11 cellular contexts compared by ENCODE assay signal in genomic region chr6:157879034-157879872, GRCh38. TPM values are rescaled to one million over a fixed set of nuclear protein-coding genes. Genes with fewer than 3 reads are reported as not detected.
A peak's percentile ranks its signal among the peaks of the same experiment; 100 is the strongest.
DNase-seq lines count a peak whose midpoint lies in the region; ATAC-seq and TF ChIP-seq lines count a peak whose summit lies in the region.
"Had no signal": no experiment of that assay in that cellular context is flagged by ENCODE, and none has a peak within 500 bp of the region (broad histone marks: within the 10 kb centered on the region; RNA-seq: fewer than 3 reads in every experiment).

No MANE protein-coding gene starts in this region.

- H3K79me2 ChIP-seq in osteoblast (ENCODE audit: insufficient read depth, low read length): peaks cover 69% of the 10 kb centered on the region

- intact Hi-C loops in cardiac septum (cut with DNase I): no loop called here

- H3K36me3 Mint-ChIP-seq in T-helper 17 cell (ENCODE audit: low read depth): peaks cover 19% of the 10 kb centered on the region

- CTCF ChIA-PET in GM10248 (lab: Yijun Ruan, JAX): interaction anchor here (0.8 to 3.6 kb wide), 5 partner anchors 12 to 123 kb away, joined by 3 to 19 read pairs (median 6); no protein-coding TSS in a partner anchor

- ATAC-seq in GM19372 (IDR thresholded peaks at IDR 0.05; ENCODE audit: low read depth, unreplicated experiment) (peak; percentile 77), HG02943 (IDR thresholded peaks at IDR 0.05; ENCODE audit: low read depth, unreplicated experiment) (peak; percentile 71), T-helper 17 cell (no peak)
- ATAC-seq: left lobe of liver had no signal

- H3K36me3 ChIP-seq in osteoblast (ENCODE audit: insufficient read depth, low read length): peaks cover 63% of the 10 kb centered on the region

- peaks cover 32% of the 10 kb centered on the region for H3K4me1 Mint-ChIP-seq in T-helper 17 cell

- H3K27ac Mint-ChIP-seq in T-helper 17 cell: peak overlapping the region; percentile 65

- POLR2A ChIA-PET in GM10248 (lab: Yijun Ruan, JAX): interaction anchor here (0.5 kb wide), 1 partner anchor 691 kb away, joined by 3 read pairs; no protein-coding TSS in a partner anchor

- H2AFZ ChIP-seq in osteoblast (ENCODE audit: low read length): no peak overlapping the region

- peaks cover 15% of the 10 kb centered on the region for H4K20me1 ChIP-seq in osteoblast (ENCODE audit: insufficient read depth, low read length)

- no peak overlapping the region for H3K4me3 Mint-ChIP-seq in T-helper 17 cell

- H3K9me3 ChIP-seq in T-helper 17 cell (ENCODE audit: control insufficient read depth, low read length, poor library complexity, severe bottlenecking): no peaks in the 10 kb centered on the region
- H3K9me3 ChIP-seq in osteoblast (ENCODE audit: low read depth, low read length): no peaks in the 10 kb centered on the region

- TF ChIP-seq CTCF in GM10248 (IDR thresholded peaks at IDR 0.05; ENCODE audit: control extremely low read depth, extremely low read depth, low read depth, missing control alignments) (no peak), osteoblast (IDR thresholded peaks at IDR 0.05; ENCODE audit: extremely low read depth, low read depth, low read length) (no peak)

- H3K4me1 ChIP-seq in osteoblast (ENCODE audit: insufficient read depth, low read length): no peaks in the 10 kb centered on the region

- H3K4me2 ChIP-seq in osteoblast (ENCODE audit: insufficient read depth, low read length): no peak overlapping the region

- DNase-seq in GM10248 (ENCODE audit: extremely low spot score): peak; percentile 35
- DNase-seq in T-helper 17 cell: no peak
- DNase-seq in EL: no peak
- DNase-seq in amygdala (lab: John Stamatoyannopoulos, UW): no peak
- DNase-seq in osteoblast (ENCODE audit: insufficient read length, low spot score, missing footprints): no peak
- no peak for DNase-seq in cardiac septum (ENCODE audit: low spot score)
- DNase-seq: activated CD8-positive, alpha-beta memory T cell treated with anti-CD3 and anti-CD28 coated beads, Interleukin-2, amount 50 U/mL, for 4 hours had no signal

- no peaks in the 10 kb centered on the region for H3K27me3 ChIP-seq in osteoblast (ENCODE audit: insufficient read depth, low read length)

- H3K27me3 Mint-ChIP-seq in T-helper 17 cell: no peaks in the 10 kb centered on the region

- H3K27ac ChIP-seq in osteoblast (ENCODE audit: low read depth, low read length): no peak overlapping the region
- H3K27ac ChIP-seq: skin epidermis had no signal

- H3K4me3 ChIP-seq in osteoblast (ENCODE audit: insufficient read depth, low read length): no peak overlapping the region
- H3K4me3 ChIP-seq: skin epidermis had no signal

RNA-seq across cellular contexts. Expression of gene SNX9, which starts 56.2 kb away (rescaled TPM):
- total RNA-seq in T-helper 17 cell: 10 to 100 TPM; 21.2 to 38.9 TPM
- total RNA-seq in osteoblast: 147 and 177 TPM in 2 replicates
- total RNA-seq in cardiac septum: 34.2 TPM
